24 cellular contexts compared by ENCODE assay signal in the genomic region with DNA sequence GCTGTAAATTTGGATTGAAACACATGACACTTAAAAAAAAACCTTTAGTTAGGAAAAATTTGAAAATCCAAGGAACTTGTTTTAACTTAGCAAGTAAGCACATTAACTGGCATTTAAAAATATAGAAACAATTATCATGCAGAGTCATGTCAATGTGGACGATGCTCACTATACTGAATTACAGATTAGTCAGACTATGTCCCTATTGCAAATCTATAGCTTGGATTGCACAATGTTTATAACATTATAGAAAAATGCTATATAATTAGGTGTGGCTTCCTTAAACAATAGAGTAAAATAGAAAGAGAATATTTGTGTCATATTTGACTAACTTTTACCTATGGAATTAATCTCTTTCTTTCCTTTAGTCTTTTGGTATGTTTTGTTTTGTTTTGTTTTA. TPM values are rescaled to one million over a fixed set of nuclear protein-coding genes. Genes with fewer than 3 reads are reported as not detected.
DNase-seq lines count a peak whose midpoint lies in the region; ATAC-seq, FAIRE-seq and TF ChIP-seq lines count a peak whose summit lies in the region.
"Had no signal": no experiment of that assay in that cellular context is flagged by ENCODE, and none has a peak within 500 bp of the region (broad histone marks: within the 10 kb centered on the region; RNA-seq: fewer than 3 reads in every experiment).

No MANE protein-coding gene starts in this region.

- no peaks in the 10 kb centered on the region for H3K79me1 ChIP-seq in IMR-90 (ENCODE audit: low read depth in 1 of 2, low read length in 2 of 2)

- no peak overlapping the region for H2AK5ac ChIP-seq in IMR-90 (ENCODE audit: low read depth, low read length)

- H4K91ac ChIP-seq in IMR-90 (ENCODE audit: insufficient read depth, low read depth, low read length), result no peak overlapping the region

- no peak overlapping the region for H4K5ac ChIP-seq in IMR-90 (ENCODE audit: low read depth, low read length)

- H2BK120ac ChIP-seq in IMR-90 (ENCODE audit: low read depth, low read length), result no peak overlapping the region

- H3K4me1 ChIP-seq in IMR-90 (ENCODE audit: control insufficient read depth, insufficient read depth, low read length) (no peaks in the 10 kb centered on the region), RWPE2 (ENCODE audit: insufficient read depth, poor library complexity, severe bottlenecking) (no peaks in the 10 kb centered on the region), keratinocyte (ENCODE audit: control insufficient read depth, extremely low read depth, insufficient read depth, low read length) (peaks cover 3% of the 10 kb centered on the region)
- H3K4me1 ChIP-seq: HAP-1 had no signal

- no peak overlapping the region for H4K8ac ChIP-seq in IMR-90 (ENCODE audit: low read depth in 2 of 2, low read length in 2 of 2)

- H3K4me2 ChIP-seq in IMR-90 (ENCODE audit: low read depth, low read length) (no peak overlapping the region), keratinocyte (ENCODE audit: control insufficient read depth, extremely low read depth, insufficient read depth, low read depth, low read length) (peak overlapping the region; percentile 8)
- H3K4me2 ChIP-seq: GM23338 had no signal

- H4K20me1 ChIP-seq in IMR-90 (ENCODE audit: insufficient read depth, low read length) (no peaks in the 10 kb centered on the region), keratinocyte (ENCODE audit: control insufficient read depth, extremely low read depth, insufficient read depth, low read length) (no peaks in the 10 kb centered on the region)

- H3K18ac ChIP-seq in IMR-90 (ENCODE audit: low read depth, low read length), result no peak overlapping the region

- H3K9me1 ChIP-seq in IMR-90 (ENCODE audit: insufficient read depth, low read length) (no peaks in the 10 kb centered on the region), keratinocyte (ENCODE audit: control insufficient read depth, extremely low read depth, insufficient read depth, low read length) (no peaks in the 10 kb centered on the region)

- DNase-seq in IMR-90, result no peak
- no peak for DNase-seq in RWPE2 (ENCODE audit: low spot score)
- DNase-seq in epithelial cell of esophagus (ENCODE audit: low read depth), result peak; percentile 16
- no peak for DNase-seq in keratinocyte (ENCODE audit: low read depth, low spot score)
- DNase-seq in activated CD4-positive, alpha-beta T cell treated with anti-CD3 and anti-CD28 coated beads, Interleukin-2, amount 50 U/mL, for 48 hours, result no peak
- no peak for DNase-seq in cerebellar cortex (ENCODE audit: low spot score)
- DNase-seq: C1 segment of cervical spinal cord; Calu3; CD4-positive, alpha-beta memory T cell; COR-L47; DMS53; DMS79 treated with DMSO at 0.1 percent for 48 hours; GF-D8; HFFc6 had no signal

- POLR2A ChIA-PET in IMR-90 (lab: Charles Lee; ENCODE audit: unreplicated experiment), result no interaction called here

- intact Hi-C loops in IMR-90 (cut with micrococcal nuclease), result no loop called here

- H3K9ac ChIP-seq in IMR-90 (ENCODE audit: low read depth, low read length) (no peak overlapping the region), keratinocyte (ENCODE audit: control insufficient read depth, extremely low read depth, insufficient read depth, low read length) (no peak overlapping the region)

- no TSS peak for BruUV-seq in IMR-90 (replicated peaks; lab: Mats Ljungman, UMichigan)

- TF ChIP-seq CTCF in IMR-90 (conservative IDR thresholded peaks at IDR 0.05; ENCODE audit: low read depth, low read length), result no peak
- TF ChIP-seq CTCF in RWPE2 (IDR thresholded peaks at IDR 0.05; ENCODE audit: poor library complexity, severe bottlenecking), result no peak
- TF ChIP-seq CTCF in epithelial cell of esophagus (IDR thresholded peaks at IDR 0.05; ENCODE audit: insufficient read depth, low read depth, low read length, missing control alignments), result no peak
- TF ChIP-seq CTCF in keratinocyte (optimal IDR thresholded peaks at IDR 0.05 in 1 of 3, IDR thresholded peaks at IDR 0.05 in 1 of 3, conservative IDR thresholded peaks at IDR 0.05 in 1 of 3; ENCODE audit: extremely low read depth in 1 of 3, insufficient read depth in 2 of 3, low read length in 3 of 3), result no peak

- FAIRE-seq in keratinocyte (lab: Jason Lieb, UNC), result no peak
- FAIRE-seq: GM12891, GM18507, H54 had no signal

- H2AK9ac ChIP-seq in IMR-90 (replicated peaks; ENCODE audit: low read depth, low read length, poor library complexity), result no peak overlapping the region

- in situ Hi-C loops in IMR-90 (cut with MboI; ENCODE audit: low sequenced_read_pairs), result no loop called here

- H3K9me3 ChIP-seq in IMR-90 (ENCODE audit: control insufficient read depth, insufficient read depth, low read length) (no peaks in the 10 kb centered on the region), RWPE2 (ENCODE audit: severe bottlenecking) (no peaks in the 10 kb centered on the region), keratinocyte (ENCODE audit: control insufficient read depth, low read depth, low read length) (no peaks in the 10 kb centered on the region)
- H3K9me3 ChIP-seq: HAP-1 had no signal

- ATAC-seq in IMR-90 (ENCODE audit: low read depth), result no peak
- peak; percentile 33; the same call in 1 of the 3 replicates for ATAC-seq in RWPE2 (ENCODE audit: low read depth)
- ATAC-seq: GM23338 had no signal

- H3K4me3 ChIP-seq in IMR-90 (ENCODE audit: insufficient read depth, low read depth, low read length) (no peak overlapping the region), RWPE2 (ENCODE audit: severe bottlenecking) (no peak overlapping the region), epithelial cell of esophagus (ENCODE audit: low read length) (no peak overlapping the region), keratinocyte (ENCODE audit: control insufficient read depth in 2 of 3, extremely low read depth in 1 of 3, insufficient read depth in 2 of 3, low read depth in 1 of 3, low read length in 3 of 3) (no peak overlapping the region)
- H3K4me3 ChIP-seq: GM23338, HAP-1 had no signal

- H2BK15ac ChIP-seq in IMR-90 (ENCODE audit: low read depth, low read length), result no peak overlapping the region

- H3K27ac ChIP-seq in IMR-90 (ENCODE audit: insufficient read depth, low read length) (no peak overlapping the region), RWPE2 (ENCODE audit: poor library complexity, severe bottlenecking) (no peak overlapping the region), keratinocyte (ENCODE audit: control insufficient read depth, insufficient read depth, low read length) (peak overlapping the region; percentile 26)

- H2BK20ac ChIP-seq in IMR-90 (ENCODE audit: low read depth, low read length), result no peak overlapping the region

- no peaks in the 10 kb centered on the region for H3K36me3 ChIP-seq in IMR-90 (ENCODE audit: control insufficient read depth, insufficient read depth, low read length)
- H3K36me3 ChIP-seq in RWPE2 (ENCODE audit: low read depth), result no peaks in the 10 kb centered on the region
- no peaks in the 10 kb centered on the region for H3K36me3 ChIP-seq in keratinocyte (ENCODE audit: control insufficient read depth in 2 of 2, extremely low read depth in 1 of 2, insufficient read depth in 2 of 2, low read length in 2 of 2)
- H3K36me3 ChIP-seq: HAP-1 had no signal

- H2BK5ac ChIP-seq in IMR-90 (ENCODE audit: low read depth, low read length, poor library complexity, severe bottlenecking), result no peak overlapping the region

- CTCF ChIA-PET in IMR-90 (lab: Yijun Ruan, JAX), result no interaction called here

- dilution Hi-C loops in IMR-90 (cut with HindIII; ENCODE audit: low sequenced_read_pairs, unreplicated experiment), result no loop called here
- dilution Hi-C loops in keratinocyte (cut with MboI; ENCODE audit: extremely low pct_ligation_motif_present, low sequenced_read_pairs), result no loop called here

- TF ChIP-seq RAD21 in IMR-90 (IDR thresholded peaks at IDR 0.05; ENCODE audit: low read length), result no peak

- no peak overlapping the region for H3K23ac ChIP-seq in IMR-90 (ENCODE audit: low read depth, low read length)

- no peak for TF ChIP-seq POLR2A in IMR-90 (IDR thresholded peaks at IDR 0.05; ENCODE audit: low read depth, low read length)

- H3K27me3 ChIP-seq in IMR-90 (ENCODE audit: control insufficient read depth, insufficient read depth, low read length) (no peaks in the 10 kb centered on the region), RWPE2 (ENCODE audit: insufficient read depth, poor library complexity, severe bottlenecking) (no peaks in the 10 kb centered on the region), keratinocyte (ENCODE audit: control insufficient read depth, extremely low read depth, insufficient read depth, low read length) (no peaks in the 10 kb centered on the region)

- no CpG with 5 or more reads among the region's 1 CpG for WGBS in IMR-90 (ENCODE audit: extremely low coverage in 2 of 2, insufficient read length in 1 of 2), 2 experiments

- H3K4ac ChIP-seq in IMR-90 (ENCODE audit: low read depth, low read length), result no peak overlapping the region

- H2AFZ ChIP-seq in IMR-90 (replicated peaks; ENCODE audit: low read length, poor library complexity) (no peak overlapping the region), keratinocyte (ENCODE audit: control insufficient read depth, low read length) (no peak overlapping the region)
- H2AFZ ChIP-seq: GM23338 had no signal

- H3K56ac ChIP-seq in IMR-90 (ENCODE audit: extremely low read depth, insufficient read depth, low read length), result no peak overlapping the region

- no peaks in the 10 kb centered on the region for H3K79me2 ChIP-seq in keratinocyte (ENCODE audit: control insufficient read depth, insufficient read depth, low read length)

- H3K14ac ChIP-seq in IMR-90 (replicated peaks; ENCODE audit: low read depth, low read length), result no peak overlapping the region

TF ChIP-seq in IMR-90, 13 proteins besides CTCF, POLR2A, EP300 and RAD21:
- TF ChIP-seq CHD1 (IDR thresholded peaks at IDR 0.05; ENCODE audit: low read depth, low read length) (no peak), NFE2L2 (IDR thresholded peaks at IDR 0.05; ENCODE audit: low read depth, low read length) (no peak), SMC3 (IDR thresholded peaks at IDR 0.05; ENCODE audit: low read depth, low read length) (no peak), RFX5 (IDR thresholded peaks at IDR 0.05; ENCODE audit: low read depth, low read length) (no peak), CEBPB (IDR thresholded peaks at IDR 0.05; ENCODE audit: low read depth, low read length) (peak; percentile 60), MXI1 (IDR thresholded peaks at IDR 0.05; ENCODE audit: borderline replicate concordance, low read depth, low read length) (no peak)
TF ChIP-seq in IMR-90: peak in this region for 1.

RNA-seq across cellular contexts. Expression of gene TUSC7, which starts 48.4 kb away (rescaled TPM):
- total RNA-seq in IMR-90 (2012; rRNA removed), result not detected in 2 replicates
- polyA plus RNA-seq in IMR-90 (2012; rRNA removed) (not detected in 2 replicates), keratinocyte (not detected in 3 replicates)
- polyA plus RNA-seq in IMR-90 (2012; cell fraction: cytosol; rRNA removed), result not detected in 2 replicates
- polyA plus RNA-seq in IMR-90 (2012; cell fraction: nucleus; rRNA removed; ENCODE audit: low replicate concordance), result not detected in 2 replicates
- not detected for polyA plus RNA-seq in keratinocyte (2011; ENCODE audit: low read depth)
- polyA plus RNA-seq in keratinocyte (2011; cell fraction: cytosol; rRNA removed), result not detected in 2 replicates
- polyA plus RNA-seq in keratinocyte (2011; cell fraction: nucleus; rRNA removed), result not detected in 2 replicates
- not detected in 2 replicates for polyA plus RNA-seq in keratinocyte (2012; ENCODE audit: low replicate concordance)
- polyA minus RNA-seq in keratinocyte, result not detected in 3 replicates
- polyA minus RNA-seq in keratinocyte (2011; cell fraction: cytosol; rRNA and poly(A)+ RNA removed), result not detected
- not detected in 2 replicates for polyA minus RNA-seq in keratinocyte (2011; cell fraction: nucleus; rRNA and poly(A)+ RNA removed)
- total RNA-seq: A172; A673; Calu3; CD4-positive, alpha-beta memory T cell; Daoy; G401; GM23338; HFFc6 had no signal
- polyA plus RNA-seq: BJ; CD4-positive, alpha-beta memory T cell; GM23338 had no signal
